In genomic region chr16:67967956-67968439, GRCh38 we compare ENCODE assay signal across 8 cellular contexts. TPM values are rescaled to one million over a fixed set of nuclear protein-coding genes. Genes with fewer than 3 reads are reported as not detected.
DNase-seq lines count a peak whose midpoint lies in the region; ATAC-seq and TF ChIP-seq lines count a peak whose summit lies in the region.

No MANE protein-coding gene starts in this region.

- TF ChIP-seq CTCF in ascending aorta (IDR thresholded peaks at IDR 0.05) (no peak), hepatocyte (IDR thresholded peaks at IDR 0.05; ENCODE audit: poor library complexity) (no peak)

- H3K4me1 ChIP-seq in ascending aorta (peaks cover 11 to 45% of the 10 kb centered on the region in 2 donors), hepatocyte (ENCODE audit: insufficient read depth) (peaks cover 24% of the 10 kb centered on the region), skeletal muscle satellite cell (ENCODE audit: control insufficient read depth, insufficient read depth, low read length) (peaks cover 26% of the 10 kb centered on the region)

- peak overlapping the region; percentile 98 for H3K9ac ChIP-seq in skeletal muscle satellite cell (ENCODE audit: low read depth, low read length)

- intact Hi-C loops in ascending aorta (cut with DNase I): loop anchor here (1.0 to 10.0 kb wide), 5 partner anchors 25 to 443 kb away; partner anchors contain the start of genes DDX28, DUS2, ESRP2 and PSMB10

- peak overlapping the region; percentile 77 for H2AFZ ChIP-seq in hepatocyte

- ATAC-seq in GM18858 (IDR thresholded peaks at IDR 0.05; ENCODE audit: unreplicated experiment) (peak; percentile 11), HG02678 (IDR thresholded peaks at IDR 0.05; ENCODE audit: unreplicated experiment) (peak; percentile 24)

- no peaks in the 10 kb centered on the region for H3K27me3 ChIP-seq in ascending aorta
- no peaks in the 10 kb centered on the region for H3K27me3 ChIP-seq in hepatocyte
- no peaks in the 10 kb centered on the region for H3K27me3 ChIP-seq in skeletal muscle satellite cell (ENCODE audit: control insufficient read depth, insufficient read depth, low read length)

- H3K9me3 ChIP-seq in ascending aorta (no peaks in the 10 kb centered on the region), hepatocyte (ENCODE audit: low read depth) (no peaks in the 10 kb centered on the region), skeletal muscle satellite cell (replicated peaks; ENCODE audit: low read length) (no peaks in the 10 kb centered on the region)

- H3K36me3 ChIP-seq in ascending aorta: peaks cover 5% of the 10 kb centered on the region in 2 donors
- no peaks in the 10 kb centered on the region for H3K36me3 ChIP-seq in hepatocyte (replicated peaks; ENCODE audit: insufficient read depth, low read depth)
- peaks cover 22% of the 10 kb centered on the region for H3K36me3 ChIP-seq in skeletal muscle satellite cell (ENCODE audit: insufficient read depth, low read length)

- H4K20me1 ChIP-seq in hepatocyte (ENCODE audit: insufficient read depth, poor library complexity, severe bottlenecking): peaks cover 35% of the 10 kb centered on the region

- H3K79me2 ChIP-seq in hepatocyte: peaks cover 52% of the 10 kb centered on the region

- H3K9me2 ChIP-seq in hepatocyte (replicated peaks; ENCODE audit: insufficient read depth): no peaks in the 10 kb centered on the region

- WGBS in hepatocyte (ENCODE audit: low lambda C conversion rate, missing lambda C conversion rate): 2% methylated on average over 24 of the region's 50 CpGs

- H3K4me3 ChIP-seq in ascending aorta (peak overlapping the region; percentile 79 to 83), hepatocyte (peak overlapping the region; percentile 94), skeletal muscle satellite cell (ENCODE audit: low read length) (peak overlapping the region; percentile 96)

- DNase-seq in NOMO-1 treated with dmso at 0.1 percent for 144 hours (lab: John Stamatoyannopoulos, UW; ENCODE audit: unreplicated experiment) (peak; percentile 18), ascending aorta (ENCODE audit: low spot score in 2 of 2) (peak in 1 of 2 donors; percentile 76), hepatocyte (ENCODE audit: low spot score) (peak; percentile 74), NCI-H128 (lab: John Stamatoyannopoulos, UW; ENCODE audit: unreplicated experiment) (no peak), NCI-H187 (lab: John Stamatoyannopoulos, UW) (no peak)

- H3K27ac ChIP-seq in ascending aorta (peak overlapping the region; percentile 94 to 98), hepatocyte (peak overlapping the region; percentile 95)

- H3K4me2 ChIP-seq in hepatocyte (peak overlapping the region; percentile 96), skeletal muscle satellite cell (ENCODE audit: low read length) (peak overlapping the region; percentile 82)

RNA-seq across cellular contexts. Expression of gene SLC12A4, which starts 0.4 kb away (rescaled TPM):
- total RNA-seq in ascending aorta: 83.2 TPM
- 23.7 and 55.2 TPM in 2 replicates for total RNA-seq in hepatocyte
- polyA plus RNA-seq in hepatocyte: 63.9 and 65.3 TPM in 2 replicates
- 43.3 and 45.7 TPM in 2 replicates for total RNA-seq in skeletal muscle satellite cell (2012; rRNA removed)

RNA-seq across cellular contexts. Expression of gene DPEP3, which starts 12.3 kb away (rescaled TPM):
- not detected for total RNA-seq in ascending aorta
- not detected in 2 replicates for total RNA-seq in hepatocyte
- not detected in 2 replicates for polyA plus RNA-seq in hepatocyte
- not detected in 2 replicates for total RNA-seq in skeletal muscle satellite cell (2012; rRNA removed)

RNA-seq across cellular contexts. Expression of gene LCAT, which starts 24.1 kb away (rescaled TPM):
- total RNA-seq in ascending aorta: 6.6 TPM
- 15.6 and 19.8 TPM in 2 replicates for total RNA-seq in hepatocyte
- 44.6 and 47.3 TPM in 2 replicates for polyA plus RNA-seq in hepatocyte
- 4.8 and 10.6 TPM in 2 replicates for total RNA-seq in skeletal muscle satellite cell (2012; rRNA removed)

RNA-seq across cellular contexts. Expression of gene DPEP2, which starts 31.3 kb away (rescaled TPM):
- 1.1 TPM for total RNA-seq in ascending aorta
- total RNA-seq in hepatocyte: not detected in 2 replicates
- polyA plus RNA-seq in hepatocyte: 1.1 TPM in 1 of 2 replicates, not detected in the other
- not detected in 2 replicates for total RNA-seq in skeletal muscle satellite cell (2012; rRNA removed)

RNA-seq across cellular contexts. Expression of gene PSMB10, which starts 31.3 kb away (rescaled TPM):
- total RNA-seq in ascending aorta (13.9 TPM), hepatocyte (13.7 and 27.8 TPM in 2 replicates)
- polyA plus RNA-seq in hepatocyte: 48.7 and 52.2 TPM in 2 replicates
- 43.6 and 45.0 TPM in 2 replicates for total RNA-seq in skeletal muscle satellite cell (2012; rRNA removed)

Comparison
In these comparisons a context has a peak if more than half of its experiments do, and no peak if none do; other contexts are left out.
1. DNase-seq: peak in NOMO-1 treated with dmso at 0.1 percent for 144 hours (single experiment) and hepatocyte (single experiment); none in NCI-H128 (single experiment) and NCI-H187 (0 of 2).
2. Peak in every context shown above with its lines, with median percentiles within 50 percentile points of each other: H3K4me3 ChIP-seq.